Comparison of ENCODE assay signal across 33 cellular contexts in genomic region chr6:31239854-31240253, GRCh38.
"Had no signal": no experiment of that assay in that cellular context is flagged by ENCODE, and none has a peak within 500 bp of the region (broad histone marks: within the 10 kb centered on the region; RNA-seq: fewer than 3 reads in every experiment).

No MANE protein-coding gene starts in this region.

- H3K27ac Mint-ChIP-seq: activated naive CD8-positive, alpha-beta T cell; brain; natural killer cell; neural progenitor cell; stimulated activated naive B cell treated with anti-CD40 and anti-IgM and Interleukin-4, amounts not matched to agents 10 μg/mL and 1 μg/mL and 100 μg/mL, for 72 hours had no signal

- H3K4me2 ChIP-seq: neural progenitor cell, smooth muscle cell had no signal

- H3K79me2 ChIP-seq: parathyroid adenoma had no signal

- H3K9ac ChIP-seq: neural progenitor cell, parathyroid adenoma had no signal

- H3K9me3 ChIP-seq: colonic mucosa, heart left ventricle, lower lobe of right lung, psoas muscle, stomach, thyroid gland, upper lobe of left lung, vagina had no signal

- H3K4me1 ChIP-seq: colonic mucosa, foreskin keratinocyte, heart left ventricle, lower lobe of right lung, neural progenitor cell, parathyroid adenoma, psoas muscle, stomach, thyroid gland, upper lobe of left lung, vagina had no signal

- H3K27me3 ChIP-seq: cardiac muscle cell, colonic mucosa, neural progenitor cell, stomach, thyroid gland, upper lobe of left lung, vagina had no signal

- H3K36me3 Mint-ChIP-seq: activated naive CD8-positive, alpha-beta T cell; brain; natural killer cell; neural progenitor cell; stimulated activated naive B cell treated with anti-CD40 and anti-IgM and Interleukin-4, amounts not matched to agents 10 μg/mL and 1 μg/mL and 100 μg/mL, for 72 hours had no signal

- H3K36me3 ChIP-seq: cardiac muscle cell, colonic mucosa, heart left ventricle, lower lobe of right lung, neural progenitor cell, stomach, thyroid gland, upper lobe of left lung, vagina had no signal

- H2AFZ ChIP-seq: neural progenitor cell, parathyroid adenoma had no signal

- H3K4me3 Mint-ChIP-seq: activated naive CD8-positive, alpha-beta T cell; brain; natural killer cell; neural progenitor cell; stimulated activated naive B cell treated with anti-CD40 and anti-IgM and Interleukin-4, amounts not matched to agents 10 μg/mL and 1 μg/mL and 100 μg/mL, for 72 hours had no signal

- H3K27me3 Mint-ChIP-seq: activated naive CD8-positive, alpha-beta T cell had no signal

- FAIRE-seq: TTC549 had no signal

- DNase-seq: activated CD4-positive, alpha-beta T cell treated with anti-CD3 and anti-CD28 coated beads for 4 hours; activated CD4-positive, alpha-beta T cell treated with anti-CD3 and anti-CD28 coated beads, Interleukin-2, amount 50 U/mL, for 48 hours; activated CD8-positive, alpha-beta memory T cell treated with anti-CD3 and anti-CD28 coated beads for 24 hours; activated effector memory CD4-positive, alpha-beta T cell treated with Interleukin-2 at 50 U/mL for 16 hours; activated naive CD4-positive, alpha-beta T cell treated with Interleukin-2 at 50 U/mL for 16 hours; anterior cingulate cortex; cerebellar nuclear complex; colonic mucosa; dorsolateral prefrontal cortex; effector memory CD4-positive, alpha-beta T cell; foreskin keratinocyte; heart left ventricle; lower lobe of right lung; mesenchymal stem cell; natural killer cell; occipital lobe; psoas muscle; stimulated activated CD4-positive, alpha-beta T cell treated with anti-CD3 and anti-CD28 coated beads, Interleukin-15, amount 100 ng/mL, for 24 hours; stimulated activated CD4-positive, alpha-beta T cell treated with anti-CD3 and anti-CD28 coated beads, Interleukin-2, amount 100 ng/mL, for 24 hours; stimulated activated naive B cell treated with anti-CD40 and anti-IgM and Interleukin-4, amounts not matched to agents 10 μg/mL and 1 μg/mL and 100 μg/mL, for 72 hours; stomach; T-helper 9 cell; thyroid gland; upper lobe of left lung had no signal

- H3K4me3 ChIP-seq: cardiac muscle cell, colonic mucosa, dorsolateral prefrontal cortex, heart left ventricle, lower lobe of right lung, neural progenitor cell, psoas muscle, smooth muscle cell, stomach, thyroid gland, upper lobe of left lung, vagina had no signal

- H3K9me3 Mint-ChIP-seq: brain; natural killer cell; neural progenitor cell; stimulated activated naive B cell treated with anti-CD40 and anti-IgM and Interleukin-4, amounts not matched to agents 10 μg/mL and 1 μg/mL and 100 μg/mL, for 72 hours had no signal

- H3K4me1 Mint-ChIP-seq: brain; natural killer cell; stimulated activated naive B cell treated with anti-CD40 and anti-IgM and Interleukin-4, amounts not matched to agents 10 μg/mL and 1 μg/mL and 100 μg/mL, for 72 hours had no signal

- H3K27ac ChIP-seq: cardiac muscle cell, colonic mucosa, dorsolateral prefrontal cortex, foreskin keratinocyte, heart left ventricle, lower lobe of right lung, neural progenitor cell, parathyroid adenoma, psoas muscle, stomach, thyroid gland, upper lobe of left lung, vagina, VCaP had no signal
